In genomic region chr9:97248252-97248651, GRCh38 we compare ENCODE assay signal across 8 cellular contexts. TPM values are rescaled to one million over a fixed set of nuclear protein-coding genes. Genes with fewer than 3 reads are reported as not detected.
A peak's percentile ranks its signal among the peaks of the same experiment; 100 is the strongest.
DNase-seq lines count a peak whose midpoint lies in the region; TF ChIP-seq lines count a peak whose summit lies in the region.
"Not testable (repeated sequence)": the region's sequence is repeated elsewhere in the genome, so short reads cannot be mapped to it uniquely, and the experiment has no call there.
"Had no signal": no experiment of that assay in that cellular context is flagged by ENCODE, and none has a peak within 500 bp of the region (broad histone marks: within the 10 kb centered on the region; RNA-seq: fewer than 3 reads in every experiment).

No MANE protein-coding gene starts in this region.

- WGBS in thyroid gland, 2 donors = 53 to 56% methylated on average over 2 of the region's 2 CpGs

- H3K27ac ChIP-seq in ACC112 (ENCODE audit: low read depth, low read length) (0 out of 2 replicates have a peak overlapping the region, but pooled peaks have one; percentile 40), brain microvascular endothelial cell (peak overlapping the region; percentile 58), thyroid gland (peak overlapping the region in 1 of 3 donors; percentile 61)
- H3K27ac ChIP-seq in fibroblast of lung (ENCODE audit: insufficient read depth, low read length) = not testable (repeated sequence)

- not testable (repeated sequence) for H3K9me3 ChIP-seq in fibroblast of lung (ENCODE audit: control insufficient read depth, insufficient read depth, low read depth, low read length); thyroid gland

- H3K79me2 ChIP-seq in ACC112 (ENCODE audit: control insufficient read depth, insufficient read depth, low read length, unreplicated experiment); fibroblast of lung (ENCODE audit: control insufficient read depth, insufficient read depth, low read length): not testable (repeated sequence)

- H3K4me1 ChIP-seq in ACC112 (ENCODE audit: control insufficient read depth, insufficient read depth, low read length, unreplicated experiment); fibroblast of lung (ENCODE audit: control insufficient read depth, extremely low read depth, insufficient read depth, low read length); thyroid gland: not testable (repeated sequence)

- H3K27me3 ChIP-seq in ACC112 (ENCODE audit: insufficient read depth, low read length); brain microvascular endothelial cell (replicated peaks); fibroblast of lung (ENCODE audit: control insufficient read depth, insufficient read depth, low read length); thyroid gland: not testable (repeated sequence)

- in situ Hi-C loops in brain microvascular endothelial cell (cut with HindIII; ENCODE audit: low pct_ligation_motif_present, low sequenced_read_pairs) = not testable (repeated sequence)

- not testable (repeated sequence) for H3K9ac ChIP-seq in fibroblast of lung (ENCODE audit: insufficient read depth, low read length)

- H2AFZ ChIP-seq in ACC112 (ENCODE audit: low read length, unreplicated experiment); fibroblast of lung (ENCODE audit: low read length): not testable (repeated sequence)

- intact Hi-C loops in thyroid gland (cut with DNase I) = not testable (repeated sequence)

- not testable (repeated sequence) for H3K36me3 ChIP-seq in ACC112 (ENCODE audit: insufficient read depth, low read length); brain microvascular endothelial cell (replicated peaks); fibroblast of lung (ENCODE audit: control insufficient read depth, insufficient read depth, low read length); thyroid gland

- DNase-seq in HT1080 (ENCODE audit: low read depth) = peak; percentile 3
- peak; percentile 6 for DNase-seq in NCI-H526 treated with DMSO at 0.1 percent for 48 hours (lab: John Stamatoyannopoulos, UW)
- not testable (repeated sequence) for DNase-seq in brain microvascular endothelial cell
- peak; percentile 1 to 4 for DNase-seq in fibroblast of lung (ENCODE audit: low read depth in 2 of 2)
- peak; percentile 13 for DNase-seq in kidney tubule cell (ENCODE audit: low spot score)
- peak; percentile 26 to 31 for DNase-seq in thyroid gland

- TF ChIP-seq POLR2A in thyroid gland (IDR thresholded peaks at IDR 0.05) = not testable (repeated sequence)

- H4K20me1 ChIP-seq in fibroblast of lung (ENCODE audit: control insufficient read depth, extremely low read depth, insufficient read depth, low read length) = not testable (repeated sequence)

- H3K4me3 ChIP-seq in ACC112 (ENCODE audit: low read depth, low read length); brain microvascular endothelial cell (ENCODE audit: low read depth, low read length); fibroblast of lung (replicated peaks in 1 of 4; ENCODE audit: control extremely low read depth in 1 of 4, insufficient read depth in 1 of 4, low read depth in 3 of 4, low read length in 4 of 4); thyroid gland (replicated peaks in 1 of 3): not testable (repeated sequence)

- TF ChIP-seq CTCF in brain microvascular endothelial cell (IDR thresholded peaks at IDR 0.05; ENCODE audit: low read depth, low read length, missing control alignments); fibroblast of lung (conservative IDR thresholded peaks at IDR 0.05 in 1 of 2, IDR thresholded peaks at IDR 0.05 in 1 of 2; ENCODE audit: low read depth in 1 of 2, low read length in 2 of 2); thyroid gland (IDR thresholded peaks at IDR 0.05): not testable (repeated sequence)

- not testable (repeated sequence) for H3K4me2 ChIP-seq in fibroblast of lung (ENCODE audit: extremely low read depth, insufficient read depth, low read length)

RNA-seq across cellular contexts. Expression of gene CCDC180, which starts 59.2 kb away (rescaled TPM):
- 0.03 and 0.88 TPM in 2 replicates for total RNA-seq in HT1080 (2014; rRNA removed; shearing (Covaris generic))
- 0.07 and 0.14 TPM in 2 replicates for polyA plus RNA-seq in HT1080 (2015; cell fraction: cytosol; rRNA removed)
- 3.2 and 5.6 TPM in 2 replicates for polyA plus RNA-seq in HT1080 (2015; cell fraction: nucleus; rRNA removed)
- 1.8 and 2.5 TPM in 2 replicates for total RNA-seq in fibroblast of lung
- 0.26 and 0.73 TPM in 2 replicates for polyA plus RNA-seq in fibroblast of lung
- 0.46 and 0.90 TPM in 2 replicates for polyA plus RNA-seq in fibroblast of lung (2012)
- polyA minus RNA-seq in fibroblast of lung (ENCODE audit: low replicate concordance) = 0.48 and 1.3 TPM in 2 replicates
- total RNA-seq in thyroid gland = 10 to 100 TPM in 3 of 4 donors, 1 to 10 TPM in 1; 5.2 to 33.0 (median 11.0) TPM
- polyA plus RNA-seq: IgD-negative memory B cell had no signal
